ENCODE assay signal across 8 cellular contexts in the genomic region with DNA sequence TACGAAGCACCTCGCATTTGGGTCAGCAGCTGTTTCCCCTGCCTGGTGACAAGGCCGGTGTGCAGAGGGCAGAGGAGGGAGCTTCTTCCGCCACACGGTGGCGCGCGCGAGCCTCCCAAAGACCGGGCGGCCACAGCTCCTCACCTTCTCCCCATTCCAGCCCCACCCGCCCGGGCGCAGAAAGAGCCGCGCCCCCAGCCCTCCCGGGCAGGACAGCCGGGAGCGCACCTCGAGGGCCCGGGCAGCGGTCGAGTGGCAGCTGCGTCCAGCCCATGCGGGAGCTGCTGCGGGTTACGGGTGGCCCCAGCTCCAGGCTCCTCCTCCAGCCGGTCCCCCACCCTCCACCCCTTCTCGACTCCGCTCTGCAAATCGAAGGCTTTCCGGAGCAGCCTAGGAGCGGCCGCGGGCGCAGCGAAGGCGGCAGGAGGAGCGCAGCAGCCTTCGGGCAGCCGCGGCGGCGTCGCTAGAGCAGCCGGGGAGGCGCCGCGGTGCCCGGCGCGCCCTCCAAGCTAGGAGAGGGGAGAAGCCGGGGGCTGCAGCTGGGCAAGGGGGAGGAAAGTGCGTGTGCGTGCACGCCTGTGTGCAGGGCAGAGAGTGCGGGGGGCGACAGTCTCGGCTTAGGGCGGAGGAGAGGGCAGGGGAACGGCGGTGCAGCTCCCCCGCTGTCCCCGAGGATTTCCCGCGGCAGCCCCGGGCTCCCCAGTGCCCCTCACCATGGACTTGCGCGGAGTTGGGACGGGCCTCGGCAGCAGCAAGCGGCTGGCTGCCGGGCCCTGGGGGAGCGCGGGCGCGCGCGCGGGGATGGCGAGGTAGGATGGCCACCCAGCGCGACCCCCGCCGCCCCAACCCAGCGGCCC. TPM values are rescaled to one million over a fixed set of nuclear protein-coding genes. Genes with fewer than 3 reads are reported as not detected.
A peak's percentile ranks its signal among the peaks of the same experiment; 100 is the strongest.
DNase-seq lines count a peak whose midpoint lies in the region; ATAC-seq and TF ChIP-seq lines count a peak whose summit lies in the region.

CCDC85A (plus strand) TSS at position 348 of the 857 bp plus-strand sequence. CDS start 635 bp downstream, outside the sequence.

- H3K4me3 ChIP-seq in HL-60 (replicated peaks; ENCODE audit: insufficient read depth, low read length) (peak within 1 kb of the TSS; percentile 35), mucosa of descending colon (no peak within 1 kb of the TSS)

- TF ChIP-seq CTCF in HL-60 (IDR thresholded peaks at IDR 0.05; ENCODE audit: insufficient read depth, low read length) (peak; percentile 76), mucosa of descending colon (IDR thresholded peaks at IDR 0.05) (peak; percentile 84)

- ATAC-seq in GM21360 (IDR thresholded peaks at IDR 0.05; ENCODE audit: unreplicated experiment) (peak; percentile 96), mucosa of descending colon (peak; percentile 93)

- no peaks in the 10 kb centered on the region for H3K9me3 ChIP-seq in mucosa of descending colon

- H3K27ac ChIP-seq in HL-60 (replicated peaks) (no peak within 1 kb of the TSS), epithelial cell of prostate (no peak within 1 kb of the TSS)

- in situ Hi-C loops in Caki2 (cut with HindIII; ENCODE audit: low pct_unique_long_range_greater_than_20kb, low sequenced_read_pairs): no loop called here

- intact Hi-C loops in mucosa of descending colon (cut with DNase I, micrococcal nuclease): loop anchor here in 1 of 2 donors (10.0 kb wide), 1 partner anchor 1311 kb away; no protein-coding TSS in a partner anchor

- DNase-seq in Caki2 (ENCODE audit: low read depth) (peak; percentile 86), HL-60 (ENCODE audit: low read depth in 1 of 2, low spot score in 1 of 2) (peak; percentile 26 to 66), NCI-H82 (lab: John Stamatoyannopoulos, UW) (peak; percentile 92), epithelial cell of prostate (ENCODE audit: low read depth, low spot score) (peak; percentile 18), mucosa of descending colon (peak; percentile 77 to 90 (median 89))
- DNase-seq in activated CD8-positive, alpha-beta memory T cell treated with anti-CD3 and anti-CD28 coated beads, Interleukin-2, amount 50 U/mL, for 4 hours: peak; percentile 38
- peak; percentile 85 for DNase-seq in stimulated activated CD8-positive, alpha-beta memory T cell treated with anti-CD3 and anti-CD28 coated beads, Interleukin-4, amount 100 ng/mL, for 48 hours

- no peaks in the 10 kb centered on the region for H3K36me3 ChIP-seq in mucosa of descending colon (ENCODE audit: low read depth)

- H3K4me1 ChIP-seq in mucosa of descending colon (ENCODE audit: low read depth): peaks cover 22% of the 10 kb centered on the region

- peaks cover 22% of the 10 kb centered on the region for H3K27me3 ChIP-seq in HL-60 (ENCODE audit: insufficient read depth, poor library complexity, severe bottlenecking)

RNA-seq across cellular contexts. Expression of gene CCDC85A, which starts in this region (rescaled TPM):
- 0.54 and 0.70 TPM in 2 replicates for total RNA-seq in Caki2 (2014; rRNA removed; shearing (Covaris generic); ENCODE audit: low replicate concordance)
- 1 to 10 TPM in 1 of 3 donors, under 1 TPM in 2; 0.41 to 2.7 (median 0.49) TPM for total RNA-seq in mucosa of descending colon

Comparison
In these comparisons a context has a peak if more than half of its experiments do, and no peak if none do; other contexts are left out.
1. Peak in DNase-seq in Caki2; RNA of the gene not detected or under 1 TPM.
2. DNase-seq: peak in every context shown above with its lines; median percentile 92 in NCI-H82; 89 in mucosa of descending colon; 86 in Caki2; 85 in stimulated activated CD8-positive, alpha-beta memory T cell treated with anti-CD3 and anti-CD28 coated beads, Interleukin-4, amount 100 ng/mL, for 48 hours; 46 in HL-60; 38 in activated CD8-positive, alpha-beta memory T cell treated with anti-CD3 and anti-CD28 coated beads, Interleukin-2, amount 50 U/mL, for 4 hours; 18 in epithelial cell of prostate.